ENCODE assay signal across 1 cellular context in genomic region chr2:8378016-8378810, GRCh38.
A peak's percentile ranks its signal among the peaks of the same experiment; 100 is the strongest.
TF ChIP-seq lines count a peak whose summit lies in the region.

No MANE protein-coding gene starts in this region.

TF ChIP-seq in HepG2, 621 proteins besides CTCF, POLR2A, EP300 and RAD21 (continued from another document and continues in another):
- TF ChIP-seq ZNF296 (CRISPR knock-in tag; conservative IDR thresholded peaks at IDR 0.05) = no peak
- TF ChIP-seq PTBP1 (IDR thresholded peaks at IDR 0.05; ENCODE audit: low read depth, low read length, poor library complexity, severe bottlenecking) = no peak
- no peak for TF ChIP-seq ZNF337 (CRISPR knock-in tag; IDR thresholded peaks at IDR 0.05; ENCODE audit: borderline replicate concordance, low read depth)
- TF ChIP-seq JUN (CRISPR knock-in tag; IDR thresholded peaks at IDR 0.05) = no peak
- no peak for TF ChIP-seq FOSL1 (CRISPR knock-in tag; IDR thresholded peaks at IDR 0.05; ENCODE audit: borderline replicate concordance)
- TF ChIP-seq ZNF414 (CRISPR knock-in tag; IDR thresholded peaks at IDR 0.05) = no peak
- no peak for TF ChIP-seq ATF1 (CRISPR knock-in tag; IDR thresholded peaks at IDR 0.05)
- peak; percentile 74; the same call in 1 of the 2 replicates for TF ChIP-seq ZBTB34 (CRISPR knock-in tag; IDR thresholded peaks at IDR 0.05)
- no peak for TF ChIP-seq ZMAT3 (CRISPR knock-in tag; conservative IDR thresholded peaks at IDR 0.05)
- TF ChIP-seq, protein P1, sequence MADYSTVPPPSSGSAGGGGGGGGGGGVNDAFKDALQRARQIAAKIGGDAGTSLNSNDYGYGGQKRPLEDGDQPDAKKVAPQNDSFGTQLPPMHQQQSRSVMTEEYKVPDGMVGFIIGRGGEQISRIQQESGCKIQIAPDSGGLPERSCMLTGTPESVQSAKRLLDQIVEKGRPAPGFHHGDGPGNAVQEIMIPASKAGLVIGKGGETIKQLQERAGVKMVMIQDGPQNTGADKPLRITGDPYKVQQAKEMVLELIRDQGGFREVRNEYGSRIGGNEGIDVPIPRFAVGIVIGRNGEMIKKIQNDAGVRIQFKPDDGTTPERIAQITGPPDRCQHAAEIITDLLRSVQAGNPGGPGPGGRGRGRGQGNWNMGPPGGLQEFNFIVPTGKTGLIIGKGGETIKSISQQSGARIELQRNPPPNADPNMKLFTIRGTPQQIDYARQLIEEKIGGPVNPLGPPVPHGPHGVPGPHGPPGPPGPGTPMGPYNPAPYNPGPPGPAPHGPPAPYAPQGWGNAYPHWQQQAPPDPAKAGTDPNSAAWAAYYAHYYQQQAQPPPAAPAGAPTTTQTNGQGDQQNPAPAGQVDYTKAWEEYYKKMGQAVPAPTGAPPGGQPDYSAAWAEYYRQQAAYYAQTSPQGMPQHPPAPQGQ (CRISPR knock-in tag; IDR thresholded peaks at IDR 0.05; ENCODE audit: borderline replicate concordance) = no peak
- peak; percentile 84 for TF ChIP-seq HNF4A (CRISPR knock-in tag; IDR thresholded peaks at IDR 0.05)
- no peak for TF ChIP-seq ZNF354B (CRISPR knock-in tag; IDR thresholded peaks at IDR 0.05)
- no peak for TF ChIP-seq ZNF451 (CRISPR knock-in tag; IDR thresholded peaks at IDR 0.05)
- 0 out of 2 replicates have a peak, but pooled peaks have one; percentile 62 for TF ChIP-seq ZNF546 (CRISPR knock-in tag; conservative IDR thresholded peaks at IDR 0.05)
- TF ChIP-seq TFAP4 (IDR thresholded peaks at IDR 0.05; ENCODE audit: borderline replicate concordance, low read depth) = peak; percentile 50; the same call in 1 of the 2 replicates
- peak; percentile 83 for TF ChIP-seq CEBPB (IDR thresholded peaks at IDR 0.05; ENCODE audit: borderline replicate concordance, low read depth, low read length)
- peak; percentile 81 for TF ChIP-seq FOXA3 (CRISPR knock-in tag; IDR thresholded peaks at IDR 0.05)
- no peak for TF ChIP-seq ZSCAN12 (CRISPR knock-in tag; IDR thresholded peaks at IDR 0.05)
- no peak for TF ChIP-seq CREM (IDR thresholded peaks at IDR 0.05)
- no peak for TF ChIP-seq CREM (CRISPR knock-in tag; IDR thresholded peaks at IDR 0.05)
- no peak for TF ChIP-seq FOXA1 (IDR thresholded peaks at IDR 0.05)
- peak; percentile 83 for TF ChIP-seq FOXA1 (CRISPR knock-in tag; IDR thresholded peaks at IDR 0.05)
- TF ChIP-seq ZMYM2 (CRISPR knock-in tag; IDR thresholded peaks at IDR 0.05) = no peak
- peak; percentile 28; the same call in 1 of the 2 replicates for TF ChIP-seq MAX (IDR thresholded peaks at IDR 0.05)
- TF ChIP-seq ZNF605 (CRISPR knock-in tag; IDR thresholded peaks at IDR 0.05) = no peak
- TF ChIP-seq, protein P2, sequence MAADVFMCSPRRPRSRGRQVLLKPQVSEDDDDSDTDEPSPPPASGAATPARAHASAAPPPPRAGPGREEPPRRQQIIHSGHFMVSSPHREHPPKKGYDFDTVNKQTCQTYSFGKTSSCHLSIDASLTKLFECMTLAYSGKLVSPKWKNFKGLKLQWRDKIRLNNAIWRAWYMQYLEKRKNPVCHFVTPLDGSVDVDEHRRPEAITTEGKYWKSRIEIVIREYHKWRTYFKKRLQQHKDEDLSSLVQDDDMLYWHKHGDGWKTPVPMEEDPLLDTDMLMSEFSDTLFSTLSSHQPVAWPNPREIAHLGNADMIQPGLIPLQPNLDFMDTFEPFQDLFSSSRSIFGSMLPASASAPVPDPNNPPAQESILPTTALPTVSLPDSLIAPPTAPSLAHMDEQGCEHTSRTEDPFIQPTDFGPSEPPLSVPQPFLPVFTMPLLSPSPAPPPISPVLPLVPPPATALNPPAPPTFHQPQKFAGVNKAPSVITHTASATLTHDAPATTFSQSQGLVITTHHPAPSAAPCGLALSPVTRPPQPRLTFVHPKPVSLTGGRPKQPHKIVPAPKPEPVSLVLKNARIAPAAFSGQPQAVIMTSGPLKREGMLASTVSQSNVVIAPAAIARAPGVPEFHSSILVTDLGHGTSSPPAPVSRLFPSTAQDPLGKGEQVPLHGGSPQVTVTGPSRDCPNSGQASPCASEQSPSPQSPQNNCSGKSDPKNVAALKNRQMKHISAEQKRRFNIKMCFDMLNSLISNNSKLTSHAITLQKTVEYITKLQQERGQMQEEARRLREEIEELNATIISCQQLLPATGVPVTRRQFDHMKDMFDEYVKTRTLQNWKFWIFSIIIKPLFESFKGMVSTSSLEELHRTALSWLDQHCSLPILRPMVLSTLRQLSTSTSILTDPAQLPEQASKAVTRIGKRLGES (CRISPR knock-in tag; IDR thresholded peaks at IDR 0.05; ENCODE audit: borderline replicate concordance) = no peak
- TF ChIP-seq SALL1 (CRISPR knock-in tag; IDR thresholded peaks at IDR 0.05) = peak; percentile 44; the same call in 1 of the 2 replicates
- TF ChIP-seq CEBPG (CRISPR knock-in tag; IDR thresholded peaks at IDR 0.05) = peak; percentile 76
- no peak for TF ChIP-seq MXD3 (CRISPR knock-in tag; IDR thresholded peaks at IDR 0.05)
- no peak for TF ChIP-seq BHLHE40 (IDR thresholded peaks at IDR 0.05; ENCODE audit: low read length)
- peak; percentile 100 for TF ChIP-seq CBFB (CRISPR knock-in tag; IDR thresholded peaks at IDR 0.05)
- no peak for TF ChIP-seq SPEN (CRISPR knock-in tag; IDR thresholded peaks at IDR 0.05; ENCODE audit: low read depth)
- TF ChIP-seq HMG20B (CRISPR knock-in tag; conservative IDR thresholded peaks at IDR 0.05) = no peak
- TF ChIP-seq CREB1 (IDR thresholded peaks at IDR 0.05) = no peak
- peak; percentile 58; the same call in 1 of the 2 replicates for TF ChIP-seq CREB1 (CRISPR knock-in tag; IDR thresholded peaks at IDR 0.05)
- no peak for TF ChIP-seq ZFP41 (CRISPR knock-in tag; IDR thresholded peaks at IDR 0.05; ENCODE audit: borderline replicate concordance)
- no peak for TF ChIP-seq RNF2 (conservative IDR thresholded peaks at IDR 0.05; ENCODE audit: low read depth)
- TF ChIP-seq ZNF329 (CRISPR knock-in tag; IDR thresholded peaks at IDR 0.05; ENCODE audit: low read depth) = no peak
- TF ChIP-seq ZNF556 (CRISPR knock-in tag; IDR thresholded peaks at IDR 0.05; ENCODE audit: borderline replicate concordance) = peak; percentile 23; the same call in 1 of the 2 replicates
- TF ChIP-seq KLF11 (CRISPR knock-in tag; IDR thresholded peaks at IDR 0.05) = no peak
- no peak for TF ChIP-seq SNAPC5 (CRISPR knock-in tag; IDR thresholded peaks at IDR 0.05; ENCODE audit: borderline replicate concordance)
- peak; percentile 81 for TF ChIP-seq HDAC2 (CRISPR knock-in tag; IDR thresholded peaks at IDR 0.05)
- TF ChIP-seq ZBTB26 (CRISPR knock-in tag; IDR thresholded peaks at IDR 0.05; ENCODE audit: borderline replicate concordance) = no peak
- no peak for TF ChIP-seq HDAC6 (IDR thresholded peaks at IDR 0.05; ENCODE audit: low read depth, low read length)
- 0 out of 2 replicates have a peak, but pooled peaks have one; percentile 69 for TF ChIP-seq ZSCAN9 (CRISPR knock-in tag; IDR thresholded peaks at IDR 0.05; ENCODE audit: borderline replicate concordance)
- TF ChIP-seq NFKBIZ (CRISPR knock-in tag; IDR thresholded peaks at IDR 0.05) = peak; percentile 94
- TF ChIP-seq LRRFIP1 (CRISPR knock-in tag; conservative IDR thresholded peaks at IDR 0.05) = no peak
- TF ChIP-seq, protein P3, sequence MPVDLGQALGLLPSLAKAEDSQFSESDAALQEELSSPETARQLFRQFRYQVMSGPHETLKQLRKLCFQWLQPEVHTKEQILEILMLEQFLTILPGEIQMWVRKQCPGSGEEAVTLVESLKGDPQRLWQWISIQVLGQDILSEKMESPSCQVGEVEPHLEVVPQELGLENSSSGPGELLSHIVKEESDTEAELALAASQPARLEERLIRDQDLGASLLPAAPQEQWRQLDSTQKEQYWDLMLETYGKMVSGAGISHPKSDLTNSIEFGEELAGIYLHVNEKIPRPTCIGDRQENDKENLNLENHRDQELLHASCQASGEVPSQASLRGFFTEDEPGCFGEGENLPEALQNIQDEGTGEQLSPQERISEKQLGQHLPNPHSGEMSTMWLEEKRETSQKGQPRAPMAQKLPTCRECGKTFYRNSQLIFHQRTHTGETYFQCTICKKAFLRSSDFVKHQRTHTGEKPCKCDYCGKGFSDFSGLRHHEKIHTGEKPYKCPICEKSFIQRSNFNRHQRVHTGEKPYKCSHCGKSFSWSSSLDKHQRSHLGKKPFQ (CRISPR knock-in tag; IDR thresholded peaks at IDR 0.05; ENCODE audit: insufficient replicate concordance) = no peak
- TF ChIP-seq, protein P4, sequence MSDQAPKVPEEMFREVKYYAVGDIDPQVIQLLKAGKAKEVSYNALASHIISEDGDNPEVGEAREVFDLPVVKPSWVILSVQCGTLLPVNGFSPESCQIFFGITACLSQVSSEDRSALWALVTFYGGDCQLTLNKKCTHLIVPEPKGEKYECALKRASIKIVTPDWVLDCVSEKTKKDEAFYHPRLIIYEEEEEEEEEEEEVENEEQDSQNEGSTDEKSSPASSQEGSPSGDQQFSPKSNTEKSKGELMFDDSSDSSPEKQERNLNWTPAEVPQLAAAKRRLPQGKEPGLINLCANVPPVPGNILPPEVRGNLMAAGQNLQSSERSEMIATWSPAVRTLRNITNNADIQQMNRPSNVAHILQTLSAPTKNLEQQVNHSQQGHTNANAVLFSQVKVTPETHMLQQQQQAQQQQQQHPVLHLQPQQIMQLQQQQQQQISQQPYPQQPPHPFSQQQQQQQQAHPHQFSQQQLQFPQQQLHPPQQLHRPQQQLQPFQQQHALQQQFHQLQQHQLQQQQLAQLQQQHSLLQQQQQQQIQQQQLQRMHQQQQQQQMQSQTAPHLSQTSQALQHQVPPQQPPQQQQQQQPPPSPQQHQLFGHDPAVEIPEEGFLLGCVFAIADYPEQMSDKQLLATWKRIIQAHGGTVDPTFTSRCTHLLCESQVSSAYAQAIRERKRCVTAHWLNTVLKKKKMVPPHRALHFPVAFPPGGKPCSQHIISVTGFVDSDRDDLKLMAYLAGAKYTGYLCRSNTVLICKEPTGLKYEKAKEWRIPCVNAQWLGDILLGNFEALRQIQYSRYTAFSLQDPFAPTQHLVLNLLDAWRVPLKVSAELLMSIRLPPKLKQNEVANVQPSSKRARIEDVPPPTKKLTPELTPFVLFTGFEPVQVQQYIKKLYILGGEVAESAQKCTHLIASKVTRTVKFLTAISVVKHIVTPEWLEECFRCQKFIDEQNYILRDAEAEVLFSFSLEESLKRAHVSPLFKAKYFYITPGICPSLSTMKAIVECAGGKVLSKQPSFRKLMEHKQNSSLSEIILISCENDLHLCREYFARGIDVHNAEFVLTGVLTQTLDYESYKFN (CRISPR knock-in tag; conservative IDR thresholded peaks at IDR 0.05) = peak; percentile 67
